ENCODE assay signal across 1 cellular context in the genomic region with DNA sequence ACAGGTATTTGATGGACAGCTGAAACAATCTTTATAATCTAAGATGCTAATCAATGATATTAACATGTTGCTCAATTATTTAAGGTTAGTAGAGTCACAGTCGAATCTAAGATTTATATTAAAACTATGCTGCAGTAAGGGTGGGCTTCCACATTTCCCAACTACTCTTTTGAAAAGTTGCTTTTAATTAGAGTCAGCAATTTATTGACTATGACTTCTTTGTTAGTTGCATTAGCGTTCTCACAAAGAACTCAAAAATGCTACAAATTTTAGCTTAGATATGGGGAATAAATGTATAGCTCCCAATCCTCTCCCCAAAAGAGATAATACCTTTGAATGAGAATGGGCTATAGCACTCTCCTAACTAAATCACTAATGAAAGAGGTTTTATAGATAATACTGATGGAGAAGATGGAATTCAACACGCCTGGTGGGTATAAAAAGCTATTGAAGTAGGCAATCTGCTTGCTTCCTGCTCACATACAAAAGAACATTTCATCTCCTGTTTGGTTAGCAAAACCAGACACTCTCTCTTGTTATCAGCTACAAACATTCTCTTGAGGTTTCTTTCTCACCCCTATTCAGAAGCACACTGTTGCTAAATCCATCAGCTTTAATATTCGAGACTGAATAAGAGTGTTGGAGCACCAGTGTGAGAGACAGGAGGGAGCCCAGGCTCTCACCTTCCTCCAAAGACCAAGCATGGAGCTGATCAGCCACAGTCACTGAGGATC.
TF ChIP-seq lines count a peak whose summit lies in the region.

No MANE protein-coding gene starts in this region.

TF ChIP-seq in K562, 482 proteins besides CTCF, POLR2A, EP300 and RAD21 (continued from another document):
- peak; percentile 67; the same call in 1 of the 2 replicates for TF ChIP-seq ZNF316 (IDR thresholded peaks at IDR 0.05)
- TF ChIP-seq RCOR1 (IDR thresholded peaks at IDR 0.05; ENCODE audit: borderline replicate concordance in 1 of 2, low read depth in 2 of 2, low read length in 2 of 2) = peak in 1 of 2 experiments; percentile 54; a peak in 1 of 4 replicates
- TF ChIP-seq, protein P1, sequence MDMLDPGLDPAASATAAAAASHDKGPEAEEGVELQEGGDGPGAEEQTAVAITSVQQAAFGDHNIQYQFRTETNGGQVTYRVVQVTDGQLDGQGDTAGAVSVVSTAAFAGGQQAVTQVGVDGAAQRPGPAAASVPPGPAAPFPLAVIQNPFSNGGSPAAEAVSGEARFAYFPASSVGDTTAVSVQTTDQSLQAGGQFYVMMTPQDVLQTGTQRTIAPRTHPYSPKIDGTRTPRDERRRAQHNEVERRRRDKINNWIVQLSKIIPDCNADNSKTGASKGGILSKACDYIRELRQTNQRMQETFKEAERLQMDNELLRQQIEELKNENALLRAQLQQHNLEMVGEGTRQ (CRISPR knock-in tag; IDR thresholded peaks at IDR 0.05) = no peak
- peak; percentile 74 for TF ChIP-seq TCF3 (CRISPR knock-in tag; IDR thresholded peaks at IDR 0.05)
- peak; percentile 40; the same call in 1 of the 2 replicates for TF ChIP-seq NCOR1 (IDR thresholded peaks at IDR 0.05)
- TF ChIP-seq TEAD4 (IDR thresholded peaks at IDR 0.05; ENCODE audit: low read length) = peak; percentile 23; the same call in 1 of the 2 replicates
- no peak for TF ChIP-seq TEAD4 (CRISPR knock-in tag; IDR thresholded peaks at IDR 0.05; ENCODE audit: borderline replicate concordance)
- no peak for TF ChIP-seq ZNF717 (CRISPR knock-in tag; IDR thresholded peaks at IDR 0.05)
- TF ChIP-seq TAL1 (IDR thresholded peaks at IDR 0.05) = peak; percentile 35; the same call in 1 of the 2 replicates
- TF ChIP-seq, protein P2, sequence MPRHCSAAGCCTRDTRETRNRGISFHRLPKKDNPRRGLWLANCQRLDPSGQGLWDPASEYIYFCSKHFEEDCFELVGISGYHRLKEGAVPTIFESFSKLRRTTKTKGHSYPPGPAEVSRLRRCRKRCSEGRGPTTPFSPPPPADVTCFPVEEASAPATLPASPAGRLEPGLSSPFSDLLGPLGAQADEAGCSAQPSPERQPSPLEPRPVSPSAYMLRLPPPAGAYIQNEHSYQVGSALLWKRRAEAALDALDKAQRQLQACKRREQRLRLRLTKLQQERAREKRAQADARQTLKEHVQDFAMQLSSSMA (CRISPR knock-in tag; IDR thresholded peaks at IDR 0.05) = no peak
- peak; percentile 32; the same call in 1 of the 2 replicates for TF ChIP-seq CBFA2T2 (conservative IDR thresholded peaks at IDR 0.05)
- no peak for TF ChIP-seq ETV6 (IDR thresholded peaks at IDR 0.05; ENCODE audit: borderline replicate concordance in 1 of 2, low read depth in 2 of 2, low read length in 1 of 2)
- TF ChIP-seq ETV6 (CRISPR knock-in tag; IDR thresholded peaks at IDR 0.05; ENCODE audit: borderline replicate concordance) = no peak
- peak; percentile 70 for TF ChIP-seq CBFA2T3 (IDR thresholded peaks at IDR 0.05)
- TF ChIP-seq ARID1B (IDR thresholded peaks at IDR 0.05) = peak; percentile 53; the same call in 1 of the 2 replicates
- 0 out of 4 replicates have a peak, but pooled peaks of 1 of the 2 experiments have one; percentile 30 for TF ChIP-seq KDM1A (IDR thresholded peaks at IDR 0.05)
- TF ChIP-seq MAFG (tag; conservative IDR thresholded peaks at IDR 0.05) = 0 out of 2 replicates have a peak, but pooled peaks have one; percentile 31
- no peak for TF ChIP-seq NFXL1 (CRISPR knock-in tag; IDR thresholded peaks at IDR 0.05)
- peak; percentile 43; the same call in 1 of the 2 replicates for TF ChIP-seq ZNF766 (CRISPR knock-in tag; conservative IDR thresholded peaks at IDR 0.05)
TF ChIP-seq in K562: peak in this region for 13.
